In the genomic region with DNA sequence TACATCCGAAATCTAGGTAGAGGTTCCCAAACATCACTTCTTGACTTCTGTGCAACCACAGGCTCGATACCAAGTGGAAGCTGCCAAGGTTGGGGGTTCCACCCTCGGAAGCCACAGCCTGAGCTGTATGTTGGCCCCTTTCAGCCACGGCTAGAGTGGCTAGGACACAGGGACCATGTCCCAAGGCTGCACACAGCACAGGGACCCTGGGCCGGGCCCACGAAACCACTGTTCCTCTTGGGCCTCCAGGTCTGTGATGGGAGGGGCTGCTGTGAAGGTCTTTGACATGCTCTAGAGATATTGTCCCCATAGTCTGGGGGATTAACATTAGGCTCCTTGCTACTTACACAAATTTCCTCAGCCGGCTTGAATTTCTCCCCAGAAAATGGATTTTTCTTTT, we compare ENCODE assay signal across 31 cellular contexts.
"Had no signal": no experiment of that assay in that cellular context is flagged by ENCODE, and none has a peak within 500 bp of the region (broad histone marks: within the 10 kb centered on the region; RNA-seq: fewer than 3 reads in every experiment).

No MANE protein-coding gene starts in this region.

- H3K4me1 ChIP-seq: adrenal gland, ascending aorta had no signal

- H3K4me3 ChIP-seq: adrenal gland, ascending aorta, cardiac muscle cell had no signal

- DNase-seq: activated B cell treated with CpG ODN at 0.5 μM for 24 hours; activated CD4-positive, alpha-beta memory T cell treated with anti-CD3 and anti-CD28 coated beads for 36 hours; activated CD4-positive, alpha-beta T cell treated with anti-CD3 and anti-CD28 coated beads for 4 hours; activated CD4-positive, alpha-beta T cell treated with anti-CD3 and anti-CD28 coated beads, Interleukin-2, amount 10 ng/mL, durations not matched to agents 24 days and 14 days; activated CD4-positive, alpha-beta T cell treated with anti-CD3 and anti-CD28 coated beads, Interleukin-2, amount 50 U/mL, for 1 hour; activated CD4-positive, alpha-beta T cell treated with anti-CD3 and anti-CD28 coated beads, Interleukin-2, amount 50 U/mL, for 4 hours; activated CD4-positive, CD25-positive, alpha-beta regulatory T cell treated with anti-CD3 and anti-CD28 coated beads, Interleukin-2, amount 50 U/mL, for 72 hours; activated CD8-positive, alpha-beta memory T cell treated with anti-CD3 and anti-CD28 coated beads, Interleukin-2, amount 50 U/mL, for 4 hours; activated CD8-positive, alpha-beta T cell treated with anti-CD3 and anti-CD28 coated beads for 36 hours; activated effector memory CD4-positive, alpha-beta T cell treated with anti-CD3 and anti-CD28 coated beads, Interleukin-2, amount 50 U/mL, for 16 hours; activated gamma-delta T cell treated with Interleukin-2 at 50 U/mL for 16 hours; activated naive CD4-positive, alpha-beta T cell; activated naive CD4-positive, alpha-beta T cell treated with anti-CD3 and anti-CD28 coated beads for 36 hours; activated naive CD4-positive, alpha-beta T cell treated with anti-CD3 and anti-CD28 coated beads, Interleukin-2, amount 50 U/mL, for 16 hours; activated naive CD8-positive, alpha-beta T cell treated with anti-CD3 and anti-CD28 coated beads for 36 hours; activated T-cell treated with anti-CD3 and anti-CD28 coated beads for 4 hours; activated T-cell treated with anti-CD3 and anti-CD28 coated beads, Interleukin-2, amount 50 U/mL, for 1 hour; activated T-cell treated with anti-CD3 and anti-CD28 coated beads, Interleukin-2, amount 50 U/mL, for 4 hours; activated T-cell treated with anti-CD3 and anti-CD28 coated beads, Interleukin-2, amount 50 U/mL, for 72 hours; adrenal gland; amniotic stem cell; caudate nucleus; SW 1271; T-helper 1 cell; T-helper 2 cell; T-helper 9 cell had no signal

- H3K36me3 ChIP-seq: adrenal gland, ascending aorta, cardiac muscle cell had no signal

- H3K9me3 ChIP-seq: adrenal gland, ascending aorta had no signal

- H3K27ac ChIP-seq: adrenal gland, ascending aorta, cardiac muscle cell, VCaP had no signal

- ATAC-seq: activated CD8-positive, alpha-beta T cell treated with anti-CD3 and anti-CD28 coated beads for 36 hours; activated naive CD4-positive, alpha-beta T cell treated with anti-CD3 and anti-CD28 coated beads, Interleukin-2, amount 50 U/mL, for 72 hours; activated T-cell treated with anti-CD3 and anti-CD28 coated beads, Interleukin-2, amount 50 U/mL, for 4 hours; activated T-cell treated with anti-CD3 and anti-CD28 coated beads, Interleukin-2, amount 50 U/mL, for 72 hours; activated T-helper 17 cell treated with anti-CD3 and anti-CD28 coated beads, Interleukin-2, amount 50 U/mL, for 72 hours had no signal

- H3K27me3 ChIP-seq: adrenal gland, ascending aorta, cardiac muscle cell had no signal
